1 cellular context compared by ENCODE assay signal in the genomic region with DNA sequence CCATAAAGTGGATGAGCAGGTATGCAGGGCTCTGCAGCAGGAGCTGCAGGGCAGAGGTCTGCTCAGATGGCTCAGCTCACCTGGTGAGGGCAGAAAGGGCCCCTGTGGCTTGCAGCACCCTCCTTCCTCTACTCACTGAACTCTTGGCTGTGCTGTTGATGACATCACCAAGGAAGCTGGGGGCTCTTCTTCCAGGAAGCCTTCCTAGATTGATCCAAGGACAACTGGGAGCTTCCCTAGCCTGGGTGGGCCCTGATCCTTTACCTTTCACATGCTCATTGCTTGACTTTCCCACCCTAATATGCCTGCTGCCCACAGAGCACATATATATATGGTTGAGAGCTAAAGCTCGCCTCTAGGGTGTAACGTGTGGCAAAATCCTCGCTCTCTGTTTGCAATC.
TF ChIP-seq lines count a peak whose summit lies in the region.

No MANE protein-coding gene starts in this region.

TF ChIP-seq in HepG2, 621 proteins besides CTCF, POLR2A, EP300 and RAD21:
- TF ChIP-seq HOXA9 (CRISPR knock-in tag; IDR thresholded peaks at IDR 0.05; ENCODE audit: borderline replicate concordance) (no peak), ZFP36 (IDR thresholded peaks at IDR 0.05; ENCODE audit: borderline replicate concordance, low read depth, low read length, partially characterized antibody) (peak; percentile 51), ATF7 (IDR thresholded peaks at IDR 0.05) (peak; percentile 50), ATF7 (CRISPR knock-in tag; IDR thresholded peaks at IDR 0.05) (no peak)
